ENCODE assay signal across 8 cellular contexts in the genomic region with DNA sequence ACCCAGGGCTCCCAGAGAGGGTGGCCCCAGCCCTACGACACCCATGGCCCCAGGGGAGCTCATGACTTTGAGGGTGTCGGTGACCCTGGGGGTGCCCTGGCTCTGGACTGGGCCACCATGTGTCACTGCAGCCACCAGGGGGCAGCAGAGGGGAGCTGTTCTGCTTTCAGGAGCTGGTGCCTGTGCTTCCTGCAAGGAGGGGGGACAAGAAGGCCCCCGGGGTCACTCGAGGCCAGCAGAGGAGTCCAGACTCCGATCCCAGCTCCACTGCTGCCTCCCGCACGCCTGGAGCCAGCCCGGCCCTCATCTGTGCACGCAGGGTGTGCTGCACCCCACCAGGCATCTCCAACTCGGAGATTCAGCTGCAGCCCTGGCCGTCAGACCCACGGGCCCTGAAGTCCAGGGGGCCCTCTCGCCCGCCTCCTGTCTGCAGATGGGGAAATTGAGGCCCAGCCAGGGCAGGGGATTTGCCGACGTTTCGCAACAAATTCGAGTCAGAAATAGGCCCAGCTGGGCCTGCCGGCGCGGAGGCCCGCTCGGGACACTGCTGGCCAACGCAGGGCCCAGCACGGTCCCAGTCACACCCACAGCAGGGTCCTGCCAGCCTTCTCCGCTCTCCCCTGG. TPM values are rescaled to one million over a fixed set of nuclear protein-coding genes. Genes with fewer than 3 reads are reported as not detected.
DNase-seq lines count a peak whose midpoint lies in the region; ATAC-seq, FAIRE-seq and TF ChIP-seq lines count a peak whose summit lies in the region.

No MANE protein-coding gene starts in this region.

- H3K27ac ChIP-seq in CD8-positive, alpha-beta T cell (ENCODE audit: low read depth, low read length), result no peak overlapping the region

- H3K36me3 Mint-ChIP-seq in CD8-positive, alpha-beta T cell, result no peaks in the 10 kb centered on the region
- no peaks in the 10 kb centered on the region for H3K36me3 Mint-ChIP-seq in naive thymus-derived CD8-positive, alpha-beta T cell

- no peak overlapping the region for H3K4me3 Mint-ChIP-seq in CD8-positive, alpha-beta T cell
- peak overlapping the region in 5 of 10 donors; percentile 19 to 64 (median 27) for H3K4me3 Mint-ChIP-seq in naive thymus-derived CD8-positive, alpha-beta T cell

- TF ChIP-seq CTCF in CD8-positive, alpha-beta T cell (IDR thresholded peaks at IDR 0.05), result peak; percentile 94

- H3K4me1 Mint-ChIP-seq in CD8-positive, alpha-beta T cell (ENCODE audit: low read depth), result peaks cover 10% of the 10 kb centered on the region
- H3K4me1 Mint-ChIP-seq in naive thymus-derived CD8-positive, alpha-beta T cell, result peaks cover 5 to 17% (median 16%) of the 10 kb centered on the region in 4 donors

- no peak overlapping the region for H3K4me3 ChIP-seq in CD8-positive, alpha-beta T cell (ENCODE audit: low read depth, low read length)

- POLR2A ChIA-PET in CD8-positive, alpha-beta T cell (lab: Charles Lee), result interaction anchor here (0.9 to 1.6 kb wide), 5 partner anchors 12 to 111 kb away, joined by 3 to 9 read pairs (median 4); no protein-coding TSS in a partner anchor
- POLR2A ChIA-PET in naive thymus-derived CD8-positive, alpha-beta T cell (lab: Charles Lee), result interaction anchor here (0.7 to 3.8 kb wide), 9 partner anchors 10 to 290 kb away, joined by 3 to 40 read pairs (median 3); partner anchors contain the start of gene GTSE1

- ATAC-seq in CD8-positive, alpha-beta T cell, result peak; percentile 92
- peak; percentile 94 to 98 for ATAC-seq in naive thymus-derived CD8-positive, alpha-beta T cell
- no peak for ATAC-seq in GM18519 (IDR thresholded peaks at IDR 0.05; ENCODE audit: low FRiP score, unreplicated experiment)

- H3K36me3 ChIP-seq in CD8-positive, alpha-beta T cell (ENCODE audit: insufficient read depth, low read length), result no peaks in the 10 kb centered on the region

- peak; percentile 73 to 95 (median 85) for DNase-seq in CD8-positive, alpha-beta T cell
- DNase-seq in HTR-8/SVneo (ENCODE audit: insufficient read length, low spot score) (peak; percentile 91), RKO (ENCODE audit: low spot score) (peak; percentile 92), fibroblast of gingiva (ENCODE audit: low read depth) (peak; percentile 92)
- DNase-seq in activated T-helper 1 cell treated with anti-CD3 and anti-CD28 coated beads, Interleukin-2, amount 50 U/mL, for 16 hours (ENCODE audit: low read depth in 1 of 2, low spot score in 1 of 2), result peak; percentile 76 to 90
- DNase-seq in naive thymus-derived CD8-positive, alpha-beta T cell, result peak; percentile 71 to 93 (median 84)
- peak; percentile 63 to 77 for DNase-seq in stimulated activated CD8-positive, alpha-beta memory T cell treated with anti-CD3 and anti-CD28 coated beads, Interleukin-7, amount 100 ng/mL, for 48 hours (ENCODE audit: extremely low read depth in 1 of 2, low read depth in 1 of 2)

- no peaks in the 10 kb centered on the region for H3K27me3 ChIP-seq in CD8-positive, alpha-beta T cell (ENCODE audit: insufficient read depth, low read length)

- peaks cover 3% of the 10 kb centered on the region for H3K9me3 Mint-ChIP-seq in CD8-positive, alpha-beta T cell
- peaks cover 0 to 8% (median 4%) of the 10 kb centered on the region in 9 donors for H3K9me3 Mint-ChIP-seq in naive thymus-derived CD8-positive, alpha-beta T cell

- CTCF ChIA-PET in CD8-positive, alpha-beta T cell (lab: Charles Lee), result interaction anchor here (0.6 to 5.4 kb wide), 42 partner anchors 9 to 337 kb away, joined by 3 to 206 read pairs (median 5); no protein-coding TSS in a partner anchor

- H3K9me3 ChIP-seq in CD8-positive, alpha-beta T cell (ENCODE audit: low read length), result no peaks in the 10 kb centered on the region

- H3K27me3 Mint-ChIP-seq in CD8-positive, alpha-beta T cell (ENCODE audit: low read depth), result no peaks in the 10 kb centered on the region
- no peaks in the 10 kb centered on the region for H3K27me3 Mint-ChIP-seq in naive thymus-derived CD8-positive, alpha-beta T cell

- H3K27ac Mint-ChIP-seq in CD8-positive, alpha-beta T cell, result no peak overlapping the region
- H3K27ac Mint-ChIP-seq in naive thymus-derived CD8-positive, alpha-beta T cell, result peak overlapping the region in 5 of 10 donors; percentile 8 to 83 (median 49)

- peaks cover 17% of the 10 kb centered on the region for H3K4me1 ChIP-seq in CD8-positive, alpha-beta T cell (ENCODE audit: insufficient read depth, low read length)

- intact Hi-C loops in CD8-positive, alpha-beta T cell (cut with DNase I, micrococcal nuclease), result loop anchor here (1.0 to 5.0 kb wide), 3 partner anchors 30 to 306 kb away; no protein-coding TSS in a partner anchor

- peak; percentile 79 for FAIRE-seq in HTR-8/SVneo (lab: Jason Lieb, UNC)

RNA-seq across cellular contexts. Expression of gene WNT7B, which starts 29.5 kb away (rescaled TPM):
- total RNA-seq in CD8-positive, alpha-beta T cell, result not detected
- not detected for total RNA-seq in naive thymus-derived CD8-positive, alpha-beta T cell
- not detected for polyA plus RNA-seq in naive thymus-derived CD8-positive, alpha-beta T cell
